In genomic region chr1:112298558-112298957, GRCh38 we compare ENCODE assay signal across 8 cellular contexts.
DNase-seq lines count a peak whose midpoint lies in the region; ATAC-seq and TF ChIP-seq lines count a peak whose summit lies in the region.

No MANE protein-coding gene starts in this region.

- peak; percentile 61 for TF ChIP-seq CTCF in IMR-90 (conservative IDR thresholded peaks at IDR 0.05; ENCODE audit: low read depth, low read length)
- no peak for TF ChIP-seq CTCF in omental fat pad (IDR thresholded peaks at IDR 0.05)

- H3K27ac ChIP-seq in IMR-90 (ENCODE audit: insufficient read depth, low read length) = no peak overlapping the region

- 0% methylated on average over 1 of the region's 1 CpG; no CpG with 5 or more reads in 1 of the 2 experiments for WGBS in IMR-90 (ENCODE audit: extremely low coverage in 2 of 2, insufficient read length in 1 of 2), 2 experiments

- no TSS peak for BruUV-seq in IMR-90 (replicated peaks; lab: Mats Ljungman, UMichigan)

- H3K9me3 ChIP-seq in IMR-90 (ENCODE audit: control insufficient read depth, insufficient read depth, low read length) = no peaks in the 10 kb centered on the region; the same call in 1 of the 2 replicates

- DNase-seq in NCI-H2107 treated with DMSO at 0.1 percent for 48 hours (lab: John Stamatoyannopoulos, UW; ENCODE audit: unreplicated experiment) (peak; percentile 11), NCI-H2107 (lab: John Stamatoyannopoulos, UW) (no peak), IMR-90 (peak; percentile 42), SKM-1 treated with dmso at 0.1 percent for 144 hours (lab: John Stamatoyannopoulos, UW; ENCODE audit: unreplicated experiment) (peak; percentile 45), omental fat pad (ENCODE audit: low spot score) (peak; percentile 71)
- DNase-seq in central memory CD4-positive, alpha-beta T cell = no peak

- ATAC-seq in IMR-90 (ENCODE audit: low read depth) = peak; percentile 52; the same call in 1 of the 2 replicates
- ATAC-seq in esophagus mucosa = peak; percentile 71
- ATAC-seq in omental fat pad (ENCODE audit: low FRiP score) = no peak
- ATAC-seq in HG02970 (IDR thresholded peaks at IDR 0.05; ENCODE audit: low FRiP score, unreplicated experiment) = no peak

- H3K79me1 ChIP-seq in IMR-90 (ENCODE audit: low read depth in 1 of 2, low read length in 2 of 2) = no peaks in the 10 kb centered on the region

- H3K4me3 ChIP-seq in IMR-90 (ENCODE audit: insufficient read depth, low read depth, low read length) = no peak overlapping the region

- dilution Hi-C loops in IMR-90 (cut with HindIII; ENCODE audit: low sequenced_read_pairs, unreplicated experiment) = no loop called here

- no peak overlapping the region for H2AK9ac ChIP-seq in IMR-90 (replicated peaks; ENCODE audit: low read depth, low read length, poor library complexity)

- peaks cover 5% of the 10 kb centered on the region; the same call in 1 of the 2 replicates for H3K27me3 ChIP-seq in IMR-90 (ENCODE audit: control insufficient read depth, insufficient read depth, low read length)

- H3K56ac ChIP-seq in IMR-90 (ENCODE audit: extremely low read depth, insufficient read depth, low read length) = no peak overlapping the region

- no peak overlapping the region for H3K14ac ChIP-seq in IMR-90 (replicated peaks; ENCODE audit: low read depth, low read length)

- H2BK15ac ChIP-seq in IMR-90 (ENCODE audit: low read depth, low read length) = no peak overlapping the region

- TF ChIP-seq POLR2A in IMR-90 (IDR thresholded peaks at IDR 0.05; ENCODE audit: low read depth, low read length) = no peak

- H2AK5ac ChIP-seq in IMR-90 (ENCODE audit: low read depth, low read length) = no peak overlapping the region

- no peak overlapping the region for H4K91ac ChIP-seq in IMR-90 (ENCODE audit: insufficient read depth, low read depth, low read length)

- TF ChIP-seq RAD21 in IMR-90 (IDR thresholded peaks at IDR 0.05; ENCODE audit: low read length) = peak; percentile 52

- in situ Hi-C loops in IMR-90 (cut with MboI; ENCODE audit: low sequenced_read_pairs) = no loop called here

- H3K9me1 ChIP-seq in IMR-90 (ENCODE audit: insufficient read depth, low read length) = no peaks in the 10 kb centered on the region

- no peak overlapping the region for H4K8ac ChIP-seq in IMR-90 (ENCODE audit: low read depth in 2 of 2, low read length in 2 of 2)

- no peak overlapping the region for H2BK20ac ChIP-seq in IMR-90 (ENCODE audit: low read depth, low read length)

- POLR2A ChIA-PET in IMR-90 (lab: Charles Lee; ENCODE audit: unreplicated experiment) = no interaction called here

- no peaks in the 10 kb centered on the region for H3K36me3 ChIP-seq in IMR-90 (ENCODE audit: control insufficient read depth, insufficient read depth, low read length)

- no peak overlapping the region for H4K5ac ChIP-seq in IMR-90 (ENCODE audit: low read depth, low read length)

- H3K4me1 ChIP-seq in IMR-90 (ENCODE audit: control insufficient read depth, insufficient read depth, low read length) = no peaks in the 10 kb centered on the region

- H3K23ac ChIP-seq in IMR-90 (ENCODE audit: low read depth, low read length) = no peak overlapping the region

- no peak overlapping the region for H3K9ac ChIP-seq in IMR-90 (ENCODE audit: low read depth, low read length)

- H2AFZ ChIP-seq in IMR-90 (replicated peaks; ENCODE audit: low read length, poor library complexity) = peak overlapping the region; percentile 21

- CTCF ChIA-PET in IMR-90 (lab: Yijun Ruan, JAX) = interaction anchor here (0.6 to 1.0 kb wide), 5 partner anchors 9 to 288 kb away, joined by 3 to 4 read pairs (median 3); no protein-coding TSS in a partner anchor

- no peak overlapping the region for H2BK120ac ChIP-seq in IMR-90 (ENCODE audit: low read depth, low read length)

- no peaks in the 10 kb centered on the region for H4K20me1 ChIP-seq in IMR-90 (ENCODE audit: insufficient read depth, low read length)

- H3K18ac ChIP-seq in IMR-90 (ENCODE audit: low read depth, low read length) = no peak overlapping the region

- intact Hi-C loops in IMR-90 (cut with micrococcal nuclease) = loop anchor here (2.0 to 5.0 kb wide), 3 partner anchors 38 to 521 kb away; no protein-coding TSS in a partner anchor

- H3K4ac ChIP-seq in IMR-90 (ENCODE audit: low read depth, low read length) = no peak overlapping the region

- H3K4me2 ChIP-seq in IMR-90 (ENCODE audit: low read depth, low read length) = no peak overlapping the region

- H2BK5ac ChIP-seq in IMR-90 (ENCODE audit: low read depth, low read length, poor library complexity, severe bottlenecking) = no peak overlapping the region

TF ChIP-seq in IMR-90, 13 proteins besides CTCF, POLR2A, EP300 and RAD21:
- TF ChIP-seq, protein P1, sequence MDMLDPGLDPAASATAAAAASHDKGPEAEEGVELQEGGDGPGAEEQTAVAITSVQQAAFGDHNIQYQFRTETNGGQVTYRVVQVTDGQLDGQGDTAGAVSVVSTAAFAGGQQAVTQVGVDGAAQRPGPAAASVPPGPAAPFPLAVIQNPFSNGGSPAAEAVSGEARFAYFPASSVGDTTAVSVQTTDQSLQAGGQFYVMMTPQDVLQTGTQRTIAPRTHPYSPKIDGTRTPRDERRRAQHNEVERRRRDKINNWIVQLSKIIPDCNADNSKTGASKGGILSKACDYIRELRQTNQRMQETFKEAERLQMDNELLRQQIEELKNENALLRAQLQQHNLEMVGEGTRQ (IDR thresholded peaks at IDR 0.05; ENCODE audit: low read depth, low read length) = no peak
- TF ChIP-seq SMC3 (IDR thresholded peaks at IDR 0.05; ENCODE audit: low read depth, low read length) (peak; percentile 45), MAFK (IDR thresholded peaks at IDR 0.05; ENCODE audit: low read depth, low read length) (no peak), RCOR1 (IDR thresholded peaks at IDR 0.05; ENCODE audit: insufficient replicate concordance, low read length) (no peak), NFE2L2 (IDR thresholded peaks at IDR 0.05; ENCODE audit: low read depth, low read length) (no peak)

Comparison
In these comparisons a context has a peak if more than half of its experiments do, and no peak if none do; other contexts are left out.
1. DNase-seq: peak in NCI-H2107 treated with DMSO at 0.1 percent for 48 hours (single experiment), IMR-90 (single experiment), SKM-1 treated with dmso at 0.1 percent for 144 hours (single experiment) and omental fat pad (single experiment); none in NCI-H2107 (single experiment) and central memory CD4-positive, alpha-beta T cell (single experiment).
2. ATAC-seq: peak in IMR-90 (single experiment) and esophagus mucosa (single experiment); none in omental fat pad (single experiment) and HG02970 (single experiment).